In genomic region chr21:45721656-45722055, GRCh38 we compare ENCODE assay signal across 22 cellular contexts.
"Had no signal": no experiment of that assay in that cellular context is flagged by ENCODE, and none has a peak within 500 bp of the region (broad histone marks: within the 10 kb centered on the region; RNA-seq: fewer than 3 reads in every experiment).

No MANE protein-coding gene starts in this region.

- H3K79me2 ChIP-seq: parathyroid adenoma had no signal

- H3K27ac Mint-ChIP-seq: mesothelial cell of epicardium; naive B cell; natural killer cell treated with Interleukin-12 subunit alpha and Interleukin-12 subunit beta and Interleukin-15 and Interleukin-18, amount 100 ng/mL, for 72 hours; progenitor cell of endocrine pancreas; stimulated activated naive B cell treated with anti-CD40 and anti-IgM and Interleukin-4, amounts not matched to agents 10 μg/mL and 1 μg/mL and 100 μg/mL, for 72 hours; stimulated activated naive CD8-positive, alpha-beta T cell treated with anti-CD3 and anti-CD28 coated beads, Interleukin-15, Interleukin-2, amounts not matched to agents 100 ng/mL and 50 ng/mL, for 24 hours had no signal

- H3K9me3 ChIP-seq: esophagus muscularis mucosa, mucosa of descending colon, neutrophil, right lobe of liver, thoracic aorta, tibial nerve, upper lobe of left lung had no signal

- H3K27ac ChIP-seq: coronary artery, esophagus muscularis mucosa, neutrophil, parathyroid adenoma, right lobe of liver, thoracic aorta, tibial nerve, upper lobe of left lung had no signal

- H3K4me3 ChIP-seq: coronary artery, esophagus muscularis mucosa, mucosa of descending colon, right lobe of liver, thoracic aorta, tibial nerve, upper lobe of left lung had no signal

- H3K4me1 Mint-ChIP-seq: neural crest cell; stimulated activated naive B cell treated with anti-CD40 and anti-IgM and Interleukin-4, amounts not matched to agents 10 μg/mL and 1 μg/mL and 100 μg/mL, for 72 hours had no signal

- H3K9ac ChIP-seq: parathyroid adenoma had no signal

- H3K9me3 Mint-ChIP-seq: natural killer cell treated with Interleukin-12 subunit alpha and Interleukin-12 subunit beta and Interleukin-15 and Interleukin-18, amount 100 ng/mL, for 72 hours; neural crest cell; stimulated activated naive B cell treated with anti-CD40 and anti-IgM and Interleukin-4, amounts not matched to agents 10 μg/mL and 1 μg/mL and 100 μg/mL, for 72 hours; stimulated activated naive CD8-positive, alpha-beta T cell treated with anti-CD3 and anti-CD28 coated beads, Interleukin-15, Interleukin-2, amounts not matched to agents 100 ng/mL and 50 ng/mL, for 24 hours had no signal

- H3K4me1 ChIP-seq: parathyroid adenoma, right lobe of liver, upper lobe of left lung had no signal

- H3K36me3 ChIP-seq: esophagus muscularis mucosa, neutrophil, right lobe of liver, thoracic aorta, tibial nerve, upper lobe of left lung had no signal

- ATAC-seq: mucosa of descending colon; natural killer cell treated with Interleukin-12 subunit alpha and Interleukin-12 subunit beta and Interleukin-15 and Interleukin-18, amount 100 ng/mL, for 72 hours; right lobe of liver; stimulated activated naive B cell treated with anti-CD40 and anti-IgM and Interleukin-4, amounts not matched to agents 10 μg/mL and 1 μg/mL and 100 μg/mL, for 72 hours had no signal

- DNase-seq: dermis blood vessel endothelial cell; effector memory CD4-positive, alpha-beta T cell; mesenchymal stem cell; mucosa of descending colon; naive B cell; right lobe of liver; small intestine; stimulated activated CD4-positive, alpha-beta T cell treated with anti-CD3 and anti-CD28 coated beads, Interleukin-15, amount 100 ng/mL, for 24 hours; stimulated activated CD4-positive, alpha-beta T cell treated with anti-CD3 and anti-CD28 coated beads, Interleukin-2, amount 100 ng/mL, for 48 hours; stimulated activated naive B cell treated with anti-CD40 and anti-IgM and Interleukin-4, amounts not matched to agents 10 μg/mL and 1 μg/mL and 100 μg/mL, for 72 hours; upper lobe of left lung had no signal

- H2AFZ ChIP-seq: parathyroid adenoma had no signal

- H3K4me3 Mint-ChIP-seq: mesothelial cell of epicardium; naive B cell; natural killer cell treated with Interleukin-12 subunit alpha and Interleukin-12 subunit beta and Interleukin-15 and Interleukin-18, amount 100 ng/mL, for 72 hours; neural crest cell; stimulated activated naive B cell treated with anti-CD40 and anti-IgM and Interleukin-4, amounts not matched to agents 10 μg/mL and 1 μg/mL and 100 μg/mL, for 72 hours; stimulated activated naive CD8-positive, alpha-beta T cell treated with anti-CD3 and anti-CD28 coated beads, Interleukin-15, Interleukin-2, amounts not matched to agents 100 ng/mL and 50 ng/mL, for 24 hours had no signal

- H3K36me3 Mint-ChIP-seq: mesothelial cell of epicardium; naive B cell; natural killer cell treated with Interleukin-12 subunit alpha and Interleukin-12 subunit beta and Interleukin-15 and Interleukin-18, amount 100 ng/mL, for 72 hours; stimulated activated naive B cell treated with anti-CD40 and anti-IgM and Interleukin-4, amounts not matched to agents 10 μg/mL and 1 μg/mL and 100 μg/mL, for 72 hours had no signal

- H3K27me3 ChIP-seq: neutrophil, right lobe of liver, tibial nerve, upper lobe of left lung had no signal
